Comparison of ENCODE assay signal across 9 cellular contexts in genomic region chr5:126358525-126358924, GRCh38.
A peak's percentile ranks its signal among the peaks of the same experiment; 100 is the strongest.
DNase-seq lines count a peak whose midpoint lies in the region; ATAC-seq, FAIRE-seq and TF ChIP-seq lines count a peak whose summit lies in the region.
"Had no signal": no experiment of that assay in that cellular context is flagged by ENCODE, and none has a peak within 500 bp of the region (broad histone marks: within the 10 kb centered on the region; RNA-seq: fewer than 3 reads in every experiment).

No MANE protein-coding gene starts in this region.

- FAIRE-seq in H54 (lab: Jason Lieb, UNC) (no peak), frontal cortex (lab: Jason Lieb, UNC) (no peak)
- FAIRE-seq: D721Med had no signal

- ATAC-seq in GM18498 (IDR thresholded peaks at IDR 0.05; ENCODE audit: unreplicated experiment) (peak; percentile 85), GM21447 (IDR thresholded peaks at IDR 0.05; ENCODE audit: unreplicated experiment) (peak; percentile 87), HG03342 (IDR thresholded peaks at IDR 0.05; ENCODE audit: unreplicated experiment) (peak; percentile 92)

- DNase-seq in astrocyte of the hippocampus (ENCODE audit: low read depth, low spot score) (peak; percentile 61), H54 (ENCODE audit: insufficient read length, low spot score) (no peak), frontal cortex (ENCODE audit: low spot score in 2 of 2) (no peak), NCI-H1417 treated with DMSO at 0.1 percent for 48 hours (lab: John Stamatoyannopoulos, UW) (no peak), NCI-H2196 treated with DMSO at 0.1 percent for 48 hours (lab: John Stamatoyannopoulos, UW; ENCODE audit: unreplicated experiment) (no peak)

- TF ChIP-seq POLR2A in H54 (IDR thresholded peaks at IDR 0.05; ENCODE audit: low read depth, low read length), result no peak
